20 cellular contexts compared by ENCODE assay signal in the genomic region with DNA sequence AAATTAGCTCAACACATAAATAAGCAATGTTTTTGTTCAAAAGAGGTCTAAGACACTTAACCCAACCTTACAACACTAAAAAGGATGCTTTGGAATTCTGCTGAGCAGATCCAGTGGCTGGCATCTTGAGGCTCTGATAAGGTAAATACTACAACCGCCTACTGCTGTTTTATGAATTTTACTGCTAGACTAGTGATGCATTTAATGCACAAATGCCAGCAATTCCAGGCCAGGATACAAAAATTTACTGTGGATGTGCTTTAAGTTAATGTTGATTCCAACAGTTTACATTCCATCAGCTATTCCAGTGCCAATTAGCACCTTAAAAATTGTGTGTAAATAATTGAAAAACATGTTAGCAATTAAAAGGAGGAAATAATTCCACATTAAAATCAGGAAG.
DNase-seq lines count a peak whose midpoint lies in the region; ATAC-seq and TF ChIP-seq lines count a peak whose summit lies in the region.
"Had no signal": no experiment of that assay in that cellular context is flagged by ENCODE, and none has a peak within 500 bp of the region (broad histone marks: within the 10 kb centered on the region; RNA-seq: fewer than 3 reads in every experiment).

No MANE protein-coding gene starts in this region.

- H3K27me3 ChIP-seq in mesendoderm (ENCODE audit: insufficient read depth, low read length, poor library complexity) = no peaks in the 10 kb centered on the region
- H3K27me3 ChIP-seq in foreskin keratinocyte = no peaks in the 10 kb centered on the region
- H3K27me3 ChIP-seq: BE2C, BLaER1 had no signal

- CTCF ChIA-PET in HEK293 (lab: Yijun Ruan, JAX) = no interaction called here

- no peak for ATAC-seq in foreskin keratinocyte

- no peak overlapping the region for H2AK5ac ChIP-seq in mesendoderm (ENCODE audit: low read length)

- peak; percentile 21 for DNase-seq in mesendoderm
- DNase-seq in dedifferentiated amniotic fluid mesenchymal stem cell (ENCODE audit: extremely low spot score) = no peak
- DNase-seq in foreskin keratinocyte = no peak
- no peak for DNase-seq in HuH-7.5 (ENCODE audit: low spot score)
- DNase-seq: 8988T; ACHN; BE2C; C1 segment of cervical spinal cord; CD4-positive, alpha-beta memory T cell; CD4-positive, CD25-positive, alpha-beta regulatory T cell; CD8-positive, alpha-beta memory T cell; COR-L47; DMS 273 treated with DMSO at 0.1 percent for 48 hours; DMS153; DMS53; DMS79; DND-41; GF-D8 had no signal

- no peak overlapping the region for H4K8ac ChIP-seq in mesendoderm (ENCODE audit: low read depth, low read length)

- no peak overlapping the region for H2BK120ac ChIP-seq in mesendoderm (ENCODE audit: low read depth, low read length)

- H3K4ac ChIP-seq in mesendoderm (ENCODE audit: low read depth, low read length) = no peak overlapping the region

- H3K4me1 ChIP-seq in HEK293 (ENCODE audit: control insufficient read depth, insufficient read depth, low read length) (0 out of 2 replicates have a peak, but pooled peaks cover 3% of the 10 kb centered on the region), mesendoderm (ENCODE audit: control insufficient read depth, low read depth, low read length) (peaks cover 2% of the 10 kb centered on the region), foreskin keratinocyte (no peaks in the 10 kb centered on the region)
- H3K4me1 ChIP-seq: BE2C, BLaER1 had no signal

- H3K23ac ChIP-seq in mesendoderm (ENCODE audit: low read length) = no peak overlapping the region

- H3K9ac ChIP-seq in mesendoderm (ENCODE audit: low read length) = no peak overlapping the region
- H3K9ac ChIP-seq: BLaER1 had no signal

- TF ChIP-seq CTCF in HEK293 (tag by site-specific recombination; IDR thresholded peaks at IDR 0.05) = no peak
- TF ChIP-seq CTCF in foreskin keratinocyte (conservative IDR thresholded peaks at IDR 0.05) = no peak

- H2BK5ac ChIP-seq in mesendoderm (ENCODE audit: low read length) = no peak overlapping the region

- H3K27ac ChIP-seq in HEK293 (ENCODE audit: extremely low read depth, low read depth, low read length) (no peak overlapping the region), mesendoderm (ENCODE audit: low read depth, low read length) (no peak overlapping the region), foreskin keratinocyte (no peak overlapping the region)
- H3K27ac ChIP-seq: BLaER1 had no signal

- no peak overlapping the region for H3K56ac ChIP-seq in mesendoderm (ENCODE audit: low read length)

- POLR2A ChIA-PET in HEK293 (lab: Yijun Ruan, JAX) = no interaction called here

- H4K5ac ChIP-seq in mesendoderm (ENCODE audit: low read length) = no peak overlapping the region

- no peak overlapping the region for H3K18ac ChIP-seq in mesendoderm (ENCODE audit: low read length)

- no peaks in the 10 kb centered on the region for H3K9me3 ChIP-seq in HEK293 (ENCODE audit: control insufficient read depth, insufficient read depth, low read depth, low read length)
- H3K9me3 ChIP-seq: BE2C had no signal

- H3K79me1 ChIP-seq in mesendoderm (ENCODE audit: low read length) = peaks cover 10% of the 10 kb centered on the region

- no CpG with 5 or more reads among the region's 1 CpG for WGBS in mesendoderm (ENCODE audit: extremely low coverage, insufficient coverage, low lambda C conversion rate)

- H3K79me2 ChIP-seq in mesendoderm (ENCODE audit: control insufficient read depth, insufficient read depth, low read length) = peaks cover 2% of the 10 kb centered on the region

- H2BK15ac ChIP-seq in mesendoderm (replicated peaks; ENCODE audit: low read depth) = no peak overlapping the region

- no peak overlapping the region for H3K4me2 ChIP-seq in mesendoderm (ENCODE audit: low read length)
- H3K4me2 ChIP-seq: BLaER1 had no signal

- no peak overlapping the region for H3K4me3 ChIP-seq in HEK293 (ENCODE audit: low read depth, low read length)
- no peak overlapping the region for H3K4me3 ChIP-seq in mesendoderm (ENCODE audit: low read length)
- H3K4me3 ChIP-seq: BLaER1 had no signal

- H3K36me3 ChIP-seq in HEK293 (ENCODE audit: control insufficient read depth in 2 of 2, insufficient read depth in 1 of 2, low read length in 2 of 2) (no peaks in the 10 kb centered on the region; a peak in 1 of 3 replicates), mesendoderm (ENCODE audit: control insufficient read depth, insufficient read depth, low read length) (no peaks in the 10 kb centered on the region)
- H3K36me3 ChIP-seq: BE2C, BLaER1 had no signal

TF ChIP-seq in HEK293, 187 proteins besides CTCF, POLR2A, EP300 and RAD21:
- TF ChIP-seq ZBTB44 (tag by site-specific recombination; IDR thresholded peaks at IDR 0.05) = peak; percentile 93
- no peak for TF ChIP-seq SP3 (tag by site-specific recombination; IDR thresholded peaks at IDR 0.05)
